1 cellular context compared by ENCODE assay signal in the genomic region with DNA sequence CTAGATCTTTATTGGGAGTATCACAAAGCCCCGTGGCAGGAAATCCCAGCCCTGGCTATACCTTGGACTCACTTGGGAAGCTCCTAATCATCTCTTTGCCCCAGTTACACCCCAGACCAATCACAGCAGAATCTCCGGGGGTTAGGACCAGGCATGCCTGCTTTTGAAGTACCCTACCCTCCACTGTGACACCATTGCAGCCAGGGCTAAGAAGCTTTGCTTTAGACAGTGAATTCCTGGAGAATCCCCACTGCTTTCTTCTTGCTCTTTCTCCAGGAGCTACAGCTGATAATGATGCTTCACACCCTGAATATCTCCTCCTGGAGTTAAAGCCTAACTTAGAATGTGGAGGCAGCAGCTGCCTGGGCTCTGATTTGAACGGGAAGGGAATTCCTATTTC.
TF ChIP-seq lines count a peak whose summit lies in the region.

No MANE protein-coding gene starts in this region.

TF ChIP-seq in H1, 55 proteins besides CTCF, POLR2A, EP300 and RAD21:
- TF ChIP-seq SP4 (IDR thresholded peaks at IDR 0.05; ENCODE audit: low read length) (no peak), GTF2F1 (IDR thresholded peaks at IDR 0.05; ENCODE audit: borderline replicate concordance, low read depth, low read length) (no peak), CREB1 (IDR thresholded peaks at IDR 0.05) (no peak), HDAC6 (IDR thresholded peaks at IDR 0.05; ENCODE audit: low read depth, low read length) (no peak), EGR1 (IDR thresholded peaks at IDR 0.05; ENCODE audit: borderline replicate concordance, low read depth, low read length) (no peak), CHD1 (IDR thresholded peaks at IDR 0.05; ENCODE audit: low read depth, low read length) (no peak), ZNF274 (IDR thresholded peaks at IDR 0.05; ENCODE audit: borderline replicate concordance, extremely low read depth, low read length) (no peak), BACH1 (IDR thresholded peaks at IDR 0.05; ENCODE audit: low read length) (no peak), CHD2 (IDR thresholded peaks at IDR 0.05; ENCODE audit: low read length) (no peak)
- TF ChIP-seq, protein P1, sequence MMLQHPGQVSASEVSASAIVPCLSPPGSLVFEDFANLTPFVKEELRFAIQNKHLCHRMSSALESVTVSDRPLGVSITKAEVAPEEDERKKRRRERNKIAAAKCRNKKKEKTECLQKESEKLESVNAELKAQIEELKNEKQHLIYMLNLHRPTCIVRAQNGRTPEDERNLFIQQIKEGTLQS (IDR thresholded peaks at IDR 0.05; ENCODE audit: insufficient read depth, low read depth, low read length): no peak
- TF ChIP-seq, protein P2, sequence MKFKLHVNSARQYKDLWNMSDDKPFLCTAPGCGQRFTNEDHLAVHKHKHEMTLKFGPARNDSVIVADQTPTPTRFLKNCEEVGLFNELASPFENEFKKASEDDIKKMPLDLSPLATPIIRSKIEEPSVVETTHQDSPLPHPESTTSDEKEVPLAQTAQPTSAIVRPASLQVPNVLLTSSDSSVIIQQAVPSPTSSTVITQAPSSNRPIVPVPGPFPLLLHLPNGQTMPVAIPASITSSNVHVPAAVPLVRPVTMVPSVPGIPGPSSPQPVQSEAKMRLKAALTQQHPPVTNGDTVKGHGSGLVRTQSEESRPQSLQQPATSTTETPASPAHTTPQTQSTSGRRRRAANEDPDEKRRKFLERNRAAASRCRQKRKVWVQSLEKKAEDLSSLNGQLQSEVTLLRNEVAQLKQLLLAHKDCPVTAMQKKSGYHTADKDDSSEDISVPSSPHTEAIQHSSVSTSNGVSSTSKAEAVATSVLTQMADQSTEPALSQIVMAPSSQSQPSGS (IDR thresholded peaks at IDR 0.05; ENCODE audit: low read length): no peak
